Comparison of ENCODE assay signal across 15 cellular contexts in genomic region chr11:11992257-11992690, GRCh38. TPM values are rescaled to one million over a fixed set of nuclear protein-coding genes. Genes with fewer than 3 reads are reported as not detected.
A peak's percentile ranks its signal among the peaks of the same experiment; 100 is the strongest.
DNase-seq lines count a peak whose midpoint lies in the region; ATAC-seq and TF ChIP-seq lines count a peak whose summit lies in the region.
"Had no signal": no experiment of that assay in that cellular context is flagged by ENCODE, and none has a peak within 500 bp of the region (broad histone marks: within the 10 kb centered on the region; RNA-seq: fewer than 3 reads in every experiment).

No MANE protein-coding gene starts in this region.

- no peak for TF ChIP-seq CTCF in chondrocyte (IDR thresholded peaks at IDR 0.05)
- no peak for TF ChIP-seq CTCF in left lung (IDR thresholded peaks at IDR 0.05)

- H3K4me3 Mint-ChIP-seq in chondrocyte (ENCODE audit: unreplicated experiment): no peak overlapping the region
- H3K4me3 Mint-ChIP-seq in activated T-cell treated with anti-CD3 and anti-CD28 coated beads, Interleukin-2, amount 50 U/mL, for 72 hours: no peak overlapping the region
- H3K4me3 Mint-ChIP-seq: activated T-helper 1 cell treated with anti-CD3 and anti-CD28 coated beads, Interleukin-12 subunit alpha, Interleukin-12 subunit beta, Interleukin-2, Interleukin-4 antibody, amounts not matched to agents 30 ng/mL and 10 ng/mL and 1 ng/mL, durations not matched to agents 14 hours and 24 hours and 36 hours; neural progenitor cell had no signal

- peak; percentile 84 for ATAC-seq in left lung
- ATAC-seq in activated T-cell treated with anti-CD3 and anti-CD28 coated beads, Interleukin-2, amount 50 U/mL, for 72 hours (replicated peaks in 1 of 2): no peak
- ATAC-seq in HG03565 (IDR thresholded peaks at IDR 0.05; ENCODE audit: unreplicated experiment): no peak

- H3K9me3 Mint-ChIP-seq in chondrocyte (ENCODE audit: low read depth): no peaks in the 10 kb centered on the region
- no peaks in the 10 kb centered on the region for H3K9me3 Mint-ChIP-seq in activated T-cell treated with anti-CD3 and anti-CD28 coated beads, Interleukin-2, amount 50 U/mL, for 72 hours
- H3K9me3 Mint-ChIP-seq: activated T-helper 1 cell treated with anti-CD3 and anti-CD28 coated beads, Interleukin-12 subunit alpha, Interleukin-12 subunit beta, Interleukin-2, Interleukin-4 antibody, amounts not matched to agents 30 ng/mL and 10 ng/mL and 1 ng/mL, durations not matched to agents 14 hours and 24 hours and 36 hours; neural progenitor cell had no signal

- peak overlapping the region; percentile 84 for H3K27ac Mint-ChIP-seq in chondrocyte (ENCODE audit: unreplicated experiment)
- no peak overlapping the region for H3K27ac Mint-ChIP-seq in activated T-cell treated with anti-CD3 and anti-CD28 coated beads, Interleukin-2, amount 50 U/mL, for 72 hours
- H3K27ac Mint-ChIP-seq: activated T-helper 1 cell treated with anti-CD3 and anti-CD28 coated beads, Interleukin-12 subunit alpha, Interleukin-12 subunit beta, Interleukin-2, Interleukin-4 antibody, amounts not matched to agents 30 ng/mL and 10 ng/mL and 1 ng/mL, durations not matched to agents 14 hours and 24 hours and 36 hours; neural progenitor cell had no signal

- H3K36me3 Mint-ChIP-seq in chondrocyte (ENCODE audit: low read depth): peaks cover 22% of the 10 kb centered on the region
- no peaks in the 10 kb centered on the region for H3K36me3 Mint-ChIP-seq in activated T-cell treated with anti-CD3 and anti-CD28 coated beads, Interleukin-2, amount 50 U/mL, for 72 hours (ENCODE audit: insufficient read depth in 2 of 2)

- no peak overlapping the region for H3K27ac ChIP-seq in left lung
- H3K27ac ChIP-seq: HL-60, neural progenitor cell had no signal

- POLR2A ChIA-PET in HEK293T (lab: Yijun Ruan, JAX): no interaction called here

- peaks cover 90% of the 10 kb centered on the region for H3K4me1 Mint-ChIP-seq in chondrocyte (ENCODE audit: low read depth)
- peaks cover 4% of the 10 kb centered on the region for H3K4me1 Mint-ChIP-seq in activated T-cell treated with anti-CD3 and anti-CD28 coated beads, Interleukin-2, amount 50 U/mL, for 72 hours (ENCODE audit: low read depth)

- DNase-seq in Ammon's horn (ENCODE audit: low spot score) (peak; percentile 82), NCI-H226 (peak; percentile 58), chondrocyte (ENCODE audit: low spot score) (no peak), left lung (no peak), NCI-H1694 (lab: John Stamatoyannopoulos, UW) (no peak), HEK293T (ENCODE audit: extremely low spot score) (no peak)
- no peak for DNase-seq in activated T-cell treated with anti-CD3 and anti-CD28 coated beads, Interleukin-2, amount 50 U/mL, for 72 hours
- DNase-seq: activated CD4-positive, CD25-positive, alpha-beta regulatory T cell treated with anti-CD3 and anti-CD28 coated beads, Interleukin-2, amount 50 U/mL, for 72 hours; central memory CD4-positive, alpha-beta T cell; DND-41; NCI-H748 treated with DMSO at 0.1 percent for 48 hours had no signal

- H3K27me3 Mint-ChIP-seq in chondrocyte (ENCODE audit: low read depth): no peaks in the 10 kb centered on the region
- peaks cover 28% of the 10 kb centered on the region for H3K27me3 Mint-ChIP-seq in activated T-cell treated with anti-CD3 and anti-CD28 coated beads, Interleukin-2, amount 50 U/mL, for 72 hours (ENCODE audit: low read depth)

- H3K27me3 ChIP-seq in left lung: no peaks in the 10 kb centered on the region
- H3K27me3 ChIP-seq: neural progenitor cell had no signal

- intact Hi-C loops in left lung (cut with DNase I): no loop called here

- H3K4me3 ChIP-seq in left lung: no peak overlapping the region
- H3K4me3 ChIP-seq: neural progenitor cell had no signal

- no peaks in the 10 kb centered on the region for H3K36me3 ChIP-seq in left lung
- H3K36me3 ChIP-seq: neural progenitor cell had no signal

- peaks cover 0 to 6% of the 10 kb centered on the region in 2 donors for H3K4me1 ChIP-seq in left lung
- H3K4me1 ChIP-seq: neural progenitor cell had no signal

- no peaks in the 10 kb centered on the region for H3K9me3 ChIP-seq in left lung

- CTCF ChIA-PET in HEK293T (lab: Yijun Ruan, JAX): no interaction called here

TF ChIP-seq in HEK293T, 16 proteins besides CTCF, POLR2A, EP300 and RAD21:
- TF ChIP-seq NFRKB (IDR thresholded peaks at IDR 0.05) (no peak), FOXA1 (IDR thresholded peaks at IDR 0.05) (no peak), PKNOX1 (IDR thresholded peaks at IDR 0.05) (no peak), BHLHE40 (IDR thresholded peaks at IDR 0.05; ENCODE audit: borderline replicate concordance) (no peak), SUZ12 (IDR thresholded peaks at IDR 0.05) (no peak), ELF4 (IDR thresholded peaks at IDR 0.05) (no peak), SP1 (IDR thresholded peaks at IDR 0.05) (no peak), L3MBTL2 (conservative IDR thresholded peaks at IDR 0.05) (no peak), CTBP1 (IDR thresholded peaks at IDR 0.05; ENCODE audit: borderline replicate concordance) (no peak), FOXK2 (IDR thresholded peaks at IDR 0.05) (no peak), ZNF384 (IDR thresholded peaks at IDR 0.05) (no peak), HDGF (IDR thresholded peaks at IDR 0.05; ENCODE audit: borderline replicate concordance) (no peak), ARNT (IDR thresholded peaks at IDR 0.05) (no peak), FOXM1 (IDR thresholded peaks at IDR 0.05; ENCODE audit: borderline replicate concordance) (no peak), TARDBP (IDR thresholded peaks at IDR 0.05) (no peak)

RNA-seq across cellular contexts. Expression of gene DKK3, which starts 16.2 kb away (rescaled TPM):
- total RNA-seq in chondrocyte: 575 to 655 TPM (median 579 TPM) in 3 replicates
- 100 to 1,000 TPM; 122 to 156 TPM for total RNA-seq in left lung
- under 1 TPM in 1 of 2 donors, not detected in 1; 0.19 TPM for total RNA-seq in activated T-cell treated with anti-CD3 and anti-CD28 coated beads, Interleukin-2, amount 50 U/mL, for 72 hours
- total RNA-seq: activated T-helper 1 cell treated with anti-CD3 and anti-CD28 coated beads, Interleukin-12 subunit alpha, Interleukin-12 subunit beta, Interleukin-2, Interleukin-4 antibody, amounts not matched to agents 30 ng/mL and 10 ng/mL and 1 ng/mL, durations not matched to agents 14 hours and 24 hours and 36 hours had no signal

Comparison
In these comparisons a context has a peak if more than half of its experiments do, and no peak if none do; other contexts are left out.
1. DNase-seq: peak in Ammon's horn (single experiment) and NCI-H226 (single experiment); none in chondrocyte (single experiment), left lung (0 of 2), activated T-cell treated with anti-CD3 and anti-CD28 coated beads, Interleukin-2, amount 50 U/mL, for 72 hours (0 of 2), NCI-H1694 (single experiment) and HEK293T (single experiment).
2. RNA of gene DKK3, which starts 16.2 kb away (total RNA-seq): 575 to 655 TPM in chondrocyte and 122 to 156 TPM in left lung; 0.19 TPM in activated T-cell treated with anti-CD3 and anti-CD28 coated beads, Interleukin-2, amount 50 U/mL, for 72 hours; every median in the first group is over 100 times any median in the second.